9 cellular contexts compared by ENCODE assay signal in genomic region chr17:12256380-12256995, GRCh38.
DNase-seq lines count a peak whose midpoint lies in the region; ATAC-seq, FAIRE-seq and TF ChIP-seq lines count a peak whose summit lies in the region.
"Had no signal": no experiment of that assay in that cellular context is flagged by ENCODE, and none has a peak within 500 bp of the region (broad histone marks: within the 10 kb centered on the region; RNA-seq: fewer than 3 reads in every experiment).

No MANE protein-coding gene starts in this region.

- H3K4me1 ChIP-seq in HepG2 (ENCODE audit: insufficient read depth, low read length): no peaks in the 10 kb centered on the region
- H3K4me1 ChIP-seq in vagina: no peaks in the 10 kb centered on the region
- H3K4me1 ChIP-seq: BLaER1 treated with 17β-estradiol and CSF1 and Interleukin-3, amounts not matched to agents 10 nM and 100 nM had no signal

- H3K9ac ChIP-seq in HepG2 (ENCODE audit: insufficient read depth, low read depth, low read length): no peak overlapping the region
- H3K9ac ChIP-seq: BLaER1 treated with 17β-estradiol and CSF1 and Interleukin-3, amounts not matched to agents 10 nM and 100 nM had no signal

- H3K36me3 ChIP-seq in HepG2 (replicated peaks in 1 of 2; ENCODE audit: control insufficient read depth in 1 of 2, insufficient read depth in 2 of 2, low read length in 2 of 2) (no peaks in the 10 kb centered on the region), vagina (no peaks in the 10 kb centered on the region)
- H3K36me3 ChIP-seq: BLaER1 treated with 17β-estradiol and CSF1 and Interleukin-3, amounts not matched to agents 10 nM and 100 nM had no signal

- H3K27me3 Mint-ChIP-seq in HFFc6 (ENCODE audit: insufficient read depth): peaks cover 13% of the 10 kb centered on the region

- intact Hi-C loops in HepG2 (cut with micrococcal nuclease; ENCODE audit: unreplicated experiment) (loop anchor here (1.0 kb wide), 1 partner anchor 76 kb away; no protein-coding TSS in a partner anchor), vagina (cut with DNase I) (loop anchor here (5.0 kb wide), 1 partner anchor 411 kb away; the partner anchor contains the start of gene MYOCD)

- 0% methylated on average over 4 of the region's 4 CpGs for WGBS in HepG2 (ENCODE audit: low lambda C conversion rate)

- H3K4me3 Mint-ChIP-seq in HFFc6: no peak overlapping the region

- POLR2A ChIA-PET in HepG2 (lab: Yijun Ruan, JAX): no interaction called here

- H3K27ac Mint-ChIP-seq in HFFc6: no peak overlapping the region

- TF ChIP-seq CTCF in HFFc6 (IDR thresholded peaks at IDR 0.05) (peak; percentile 97), HepG2 (CRISPR knock-in tag; IDR thresholded peaks at IDR 0.05) (peak; percentile 67), vagina (IDR thresholded peaks at IDR 0.05) (peak; percentile 32 to 69 (median 52))

- TF ChIP-seq POLR2A in HepG2 (IDR thresholded peaks at IDR 0.05; ENCODE audit: insufficient read depth in 1 of 2, low read depth in 2 of 2, low read length in 2 of 2): no peak
- no peak for TF ChIP-seq POLR2A in vagina (IDR thresholded peaks at IDR 0.05)

- peak; percentile 14 for DNase-seq in NCI-H1092 treated with DMSO at 0.1 percent for 48 hours (lab: John Stamatoyannopoulos, UW)
- no peak for DNase-seq in NCI-H1092 (lab: John Stamatoyannopoulos, UW)
- peak; percentile 66 for DNase-seq in HFFc6
- peak; percentile 73 for DNase-seq in NCI-H82 (lab: John Stamatoyannopoulos, UW)
- DNase-seq in caudate nucleus (lab: John Stamatoyannopoulos, UW): peak in 21 of 61 donors; percentile 0 to 81 (median 8)
- DNase-seq in HepG2 (ENCODE audit: low spot score): peak; percentile 35
- no peak for DNase-seq in vagina (ENCODE audit: extremely low spot score in 2 of 2)
- DNase-seq in islet precursor cell: no peak

- H4K20me1 ChIP-seq in HepG2 (ENCODE audit: insufficient read depth, low read length): no peaks in the 10 kb centered on the region

- H3K4me3 ChIP-seq in HepG2 (replicated peaks in 1 of 3; ENCODE audit: insufficient read depth in 1 of 3, low read depth in 2 of 3, low read length in 3 of 3) (no peak overlapping the region), vagina (no peak overlapping the region)
- H3K4me3 ChIP-seq: BLaER1 treated with 17β-estradiol and CSF1 and Interleukin-3, amounts not matched to agents 10 nM and 100 nM had no signal

- H3K9me3 Mint-ChIP-seq in HFFc6: no peaks in the 10 kb centered on the region

- H2AFZ ChIP-seq in HepG2 (ENCODE audit: low read length): no peak overlapping the region

- no peak overlapping the region for H3K4me2 ChIP-seq in HepG2 (ENCODE audit: low read depth, low read length)
- H3K4me2 ChIP-seq: BLaER1 treated with 17β-estradiol and CSF1 and Interleukin-3, amounts not matched to agents 10 nM and 100 nM had no signal

- TF ChIP-seq EP300 in HepG2 (IDR thresholded peaks at IDR 0.05; ENCODE audit: low read depth in 2 of 2, low read length in 2 of 2) (no peak), HepG2 (CRISPR knock-in tag; IDR thresholded peaks at IDR 0.05; ENCODE audit: borderline replicate concordance) (no peak)

- H3K9me3 ChIP-seq in HepG2 (ENCODE audit: low read length) (peaks cover 2% of the 10 kb centered on the region), vagina (no peaks in the 10 kb centered on the region)
- H3K9me3 ChIP-seq: BLaER1 treated with 17β-estradiol and CSF1 and Interleukin-3, amounts not matched to agents 10 nM and 100 nM had no signal

- H3K27me3 ChIP-seq in HepG2 (ENCODE audit: control insufficient read depth in 1 of 2, insufficient read depth in 2 of 2, low read length in 2 of 2) (peaks cover 4 to 38% of the 10 kb centered on the region in 2 experiments; a peak in 3 of 5 replicates), vagina (no peaks in the 10 kb centered on the region)
- H3K27me3 ChIP-seq: BLaER1 treated with 17β-estradiol and CSF1 and Interleukin-3, amounts not matched to agents 10 nM and 100 nM had no signal

- ATAC-seq in HepG2: peak; percentile 39; the same call in 2 of the 3 replicates

- H3K4me1 Mint-ChIP-seq in HFFc6 (ENCODE audit: low read depth): peaks cover 32% of the 10 kb centered on the region

- CTCF ChIA-PET in HepG2 (lab: Yijun Ruan, JAX; ENCODE audit: low intra/inter-chr PET ratio, low total read pairs): interaction anchor here (1.7 to 2.2 kb wide), 3 partner anchors 412 to 746 kb away, joined by 7 to 17 read pairs (median 14); no protein-coding TSS in a partner anchor

- peak; percentile 45 for TF ChIP-seq RAD21 in HepG2 (CRISPR knock-in tag; IDR thresholded peaks at IDR 0.05)

- no peaks in the 10 kb centered on the region for H3K36me3 Mint-ChIP-seq in HFFc6 (ENCODE audit: low read depth)

- H3K79me2 ChIP-seq in HepG2 (ENCODE audit: insufficient read depth, low read length): no peaks in the 10 kb centered on the region

- in situ Hi-C loops in HepG2 (cut with HindIII; ENCODE audit: extremely low pct_ligation_motif_present, low pct_unique_long_range_greater_than_20kb): loop anchor here (5.0 kb wide), 1 partner anchor 411 kb away; the partner anchor contains the start of gene MYOCD

- H3K27ac ChIP-seq in caudate nucleus (ENCODE audit: low read depth, low read length) (peak overlapping the region; percentile 85), HepG2 (ENCODE audit: extremely low read length, insufficient read depth, low read length) (no peak overlapping the region), vagina (no peak overlapping the region)
- H3K27ac ChIP-seq: BLaER1 treated with 17β-estradiol and CSF1 and Interleukin-3, amounts not matched to agents 10 nM and 100 nM had no signal

- no TSS peak for BruUV-seq in HepG2 (replicated peaks; lab: Mats Ljungman, UMichigan)

- FAIRE-seq in HepG2 (lab: Jason Lieb, UNC): peak; percentile 39

TF ChIP-seq in HepG2, 621 proteins besides CTCF, POLR2A, EP300 and RAD21:
- TF ChIP-seq LRRFIP1 (CRISPR knock-in tag; conservative IDR thresholded peaks at IDR 0.05): no peak
- TF ChIP-seq ZBTB33 (CRISPR knock-in tag; IDR thresholded peaks at IDR 0.05): no peak
- no peak for TF ChIP-seq NPAS2 (CRISPR knock-in tag; IDR thresholded peaks at IDR 0.05; ENCODE audit: borderline replicate concordance)
- no peak for TF ChIP-seq MIER3 (CRISPR knock-in tag; IDR thresholded peaks at IDR 0.05; ENCODE audit: borderline replicate concordance)
- no peak for TF ChIP-seq SKIL (CRISPR knock-in tag; IDR thresholded peaks at IDR 0.05; ENCODE audit: borderline replicate concordance)
- TF ChIP-seq SMC3 (IDR thresholded peaks at IDR 0.05; ENCODE audit: low read length): peak; percentile 59
- no peak for TF ChIP-seq ZNF777 (CRISPR knock-in tag; IDR thresholded peaks at IDR 0.05)
- no peak for TF ChIP-seq SRY (CRISPR knock-in tag; IDR thresholded peaks at IDR 0.05)
- peak; percentile 66 for TF ChIP-seq STAG1 (CRISPR knock-in tag; IDR thresholded peaks at IDR 0.05)

Comparison
In these comparisons a context has a peak if more than half of its experiments do, and no peak if none do; other contexts are left out.
1. DNase-seq: peak in NCI-H1092 treated with DMSO at 0.1 percent for 48 hours (single experiment), HFFc6 (single experiment), NCI-H82 (single experiment) and HepG2 (single experiment); none in NCI-H1092 (single experiment), vagina (0 of 2) and islet precursor cell (single experiment).
2. Peak in every context shown above with its lines, with median percentiles within 50 percentile points of each other: CTCF ChIP-seq.